1 cellular context compared by ENCODE assay signal in the genomic region with DNA sequence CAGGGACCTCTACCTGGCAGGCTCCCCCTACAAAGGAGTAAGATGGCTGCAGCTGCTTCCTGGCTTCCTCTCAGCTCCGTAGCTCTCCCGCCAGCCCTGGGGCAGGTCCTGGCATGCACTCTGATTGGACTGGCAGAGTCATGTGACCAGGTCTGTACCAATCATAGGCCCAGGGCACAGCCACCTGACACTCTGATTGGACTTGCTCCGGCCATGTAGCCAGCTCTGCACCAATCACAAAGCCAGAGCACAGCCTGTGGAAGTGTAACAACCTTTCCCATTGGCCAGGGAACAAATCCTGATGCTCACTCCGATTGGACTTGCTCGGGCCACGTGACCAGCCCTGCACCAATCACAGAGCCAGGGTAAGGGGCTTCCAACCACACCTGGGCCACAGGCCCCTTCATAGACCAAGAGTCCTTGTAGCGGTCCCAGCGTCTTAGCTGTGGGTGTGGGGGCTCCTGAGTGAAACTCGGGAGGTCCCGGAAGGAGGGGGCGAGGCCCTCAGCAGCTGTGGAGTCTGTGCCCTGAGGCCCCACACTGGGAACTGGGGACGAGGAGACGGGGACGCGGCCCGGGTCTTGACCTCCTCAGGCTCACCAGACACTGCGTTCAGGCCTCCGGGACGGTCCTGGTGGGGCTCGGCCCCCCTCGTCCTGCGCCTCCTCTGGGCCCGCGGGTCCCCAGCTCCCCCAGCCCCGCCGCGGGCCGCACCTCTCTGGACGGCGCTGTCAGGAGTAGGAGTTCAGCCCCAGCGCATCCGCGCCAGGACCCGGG.
TF ChIP-seq lines count a peak whose summit lies in the region.

No MANE protein-coding gene starts in this region.

TF ChIP-seq in HepG2, 621 proteins besides CTCF, POLR2A, EP300 and RAD21 (continued from another document):
- TF ChIP-seq, protein P1, sequence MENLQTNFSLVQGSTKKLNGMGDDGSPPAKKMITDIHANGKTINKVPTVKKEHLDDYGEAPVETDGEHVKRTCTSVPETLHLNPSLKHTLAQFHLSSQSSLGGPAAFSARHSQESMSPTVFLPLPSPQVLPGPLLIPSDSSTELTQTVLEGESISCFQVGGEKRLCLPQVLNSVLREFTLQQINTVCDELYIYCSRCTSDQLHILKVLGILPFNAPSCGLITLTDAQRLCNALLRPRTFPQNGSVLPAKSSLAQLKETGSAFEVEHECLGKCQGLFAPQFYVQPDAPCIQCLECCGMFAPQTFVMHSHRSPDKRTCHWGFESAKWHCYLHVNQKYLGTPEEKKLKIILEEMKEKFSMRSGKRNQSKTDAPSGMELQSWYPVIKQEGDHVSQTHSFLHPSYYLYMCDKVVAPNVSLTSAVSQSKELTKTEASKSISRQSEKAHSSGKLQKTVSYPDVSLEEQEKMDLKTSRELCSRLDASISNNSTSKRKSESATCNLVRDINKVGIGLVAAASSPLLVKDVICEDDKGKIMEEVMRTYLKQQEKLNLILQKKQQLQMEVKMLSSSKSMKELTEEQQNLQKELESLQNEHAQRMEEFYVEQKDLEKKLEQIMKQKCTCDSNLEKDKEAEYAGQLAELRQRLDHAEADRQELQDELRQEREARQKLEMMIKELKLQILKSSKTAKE (CRISPR knock-in tag; IDR thresholded peaks at IDR 0.05; ENCODE audit: borderline replicate concordance), result no peak
- TF ChIP-seq NFYC (CRISPR knock-in tag; IDR thresholded peaks at IDR 0.05), result peak; percentile 55
- peak; percentile 22; the same call in 1 of the 2 replicates for TF ChIP-seq USF2 (IDR thresholded peaks at IDR 0.05; ENCODE audit: low read depth, low read length)
- no peak for TF ChIP-seq USF2 (CRISPR knock-in tag; IDR thresholded peaks at IDR 0.05; ENCODE audit: borderline replicate concordance)
